21 cellular contexts compared by ENCODE assay signal in the genomic region with DNA sequence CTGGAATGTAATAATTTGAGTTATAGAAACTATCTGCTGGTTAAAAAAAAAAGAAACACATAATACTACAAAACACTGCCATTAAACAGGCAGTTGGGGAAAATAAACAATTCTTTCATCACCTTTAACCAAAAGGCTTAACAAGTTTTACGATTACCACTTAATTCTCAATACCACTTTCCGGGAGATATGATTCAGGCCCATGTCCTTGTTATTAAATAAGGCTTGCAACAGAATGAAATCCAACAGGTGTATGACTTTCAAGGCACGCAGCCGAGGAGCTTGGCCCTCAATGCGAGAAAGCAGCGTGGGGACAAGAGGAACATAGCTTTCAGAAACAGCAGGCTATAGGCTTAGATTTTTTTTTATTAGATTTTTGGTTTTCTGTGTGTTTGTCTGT. TPM values are rescaled to one million over a fixed set of nuclear protein-coding genes. Genes with fewer than 3 reads are reported as not detected.
DNase-seq lines count a peak whose midpoint lies in the region; ATAC-seq, FAIRE-seq and TF ChIP-seq lines count a peak whose summit lies in the region.
"Had no signal": no experiment of that assay in that cellular context is flagged by ENCODE, and none has a peak within 500 bp of the region (broad histone marks: within the 10 kb centered on the region; RNA-seq: fewer than 3 reads in every experiment).

No MANE protein-coding gene starts in this region.

- H3K27me3 ChIP-seq in HepG2 (ENCODE audit: control insufficient read depth in 1 of 2, insufficient read depth in 2 of 2, low read length in 2 of 2) (peaks cover 0 to 2% of the 10 kb centered on the region in 2 experiments; a peak in 1 of 5 replicates), right lobe of liver (no peaks in the 10 kb centered on the region)
- H3K27me3 ChIP-seq: pancreas, uterus had no signal

- TF ChIP-seq RAD21 in HepG2 (CRISPR knock-in tag; IDR thresholded peaks at IDR 0.05): no peak

- TF ChIP-seq EP300 in HepG2 (IDR thresholded peaks at IDR 0.05; ENCODE audit: low read depth in 2 of 2, low read length in 2 of 2) (no peak), HepG2 (CRISPR knock-in tag; IDR thresholded peaks at IDR 0.05; ENCODE audit: borderline replicate concordance) (no peak)

- in situ Hi-C loops in HepG2 (cut with HindIII; ENCODE audit: extremely low pct_ligation_motif_present, low pct_unique_long_range_greater_than_20kb): no loop called here

- no peak for FAIRE-seq in HepG2 (lab: Jason Lieb, UNC)
- FAIRE-seq: pancreas, RCC 7860 had no signal

- no peak for ATAC-seq in HepG2
- ATAC-seq in right lobe of liver: no peak
- ATAC-seq in esophagus mucosa: no peak
- ATAC-seq: pancreas had no signal

- CTCF ChIA-PET in HepG2 (lab: Yijun Ruan, JAX; ENCODE audit: low intra/inter-chr PET ratio, low total read pairs): interaction anchor here (2.7 kb wide), 1 partner anchor 87 kb away, joined by 18 read pairs; no protein-coding TSS in a partner anchor
- CTCF ChIA-PET in RWPE1 (lab: Yijun Ruan, JAX): no interaction called here

- TF ChIP-seq CTCF in HepG2 (CRISPR knock-in tag; IDR thresholded peaks at IDR 0.05): no peak
- TF ChIP-seq CTCF in right lobe of liver (IDR thresholded peaks at IDR 0.05): no peak
- TF ChIP-seq CTCF in RWPE1 (conservative IDR thresholded peaks at IDR 0.05; ENCODE audit: low read depth): no peak
- TF ChIP-seq CTCF in fibroblast of villous mesenchyme (IDR thresholded peaks at IDR 0.05; ENCODE audit: insufficient read depth, low read depth, low read length): no peak

- H3K4me1 ChIP-seq in HepG2 (ENCODE audit: insufficient read depth, low read length) (peaks cover 73% of the 10 kb centered on the region), right lobe of liver (peaks cover 0 to 68% (median 26%) of the 10 kb centered on the region in 4 donors)

- H3K36me3 ChIP-seq in HepG2 (replicated peaks in 1 of 2; ENCODE audit: control insufficient read depth in 1 of 2, insufficient read depth in 2 of 2, low read length in 2 of 2) (peaks cover 0 to 5% of the 10 kb centered on the region in 2 experiments; a peak in 1 of 5 replicates), right lobe of liver (no peaks in the 10 kb centered on the region)
- H3K36me3 ChIP-seq: pancreas, uterus had no signal

- H3K9me3 ChIP-seq in HepG2 (ENCODE audit: low read length) (no peaks in the 10 kb centered on the region), right lobe of liver (no peaks in the 10 kb centered on the region)
- H3K9me3 ChIP-seq: pancreas, uterus had no signal

- TF ChIP-seq POLR2A in HepG2 (IDR thresholded peaks at IDR 0.05; ENCODE audit: insufficient read depth in 1 of 2, low read depth in 2 of 2, low read length in 2 of 2) (no peak), right lobe of liver (IDR thresholded peaks at IDR 0.05) (no peak)

- peaks cover 72% of the 10 kb centered on the region for H3K79me2 ChIP-seq in HepG2 (ENCODE audit: insufficient read depth, low read length)

- H2AFZ ChIP-seq in HepG2 (ENCODE audit: low read length): no peak overlapping the region

- intact Hi-C loops in HepG2 (cut with micrococcal nuclease; ENCODE audit: unreplicated experiment): no loop called here
- intact Hi-C loops in right lobe of liver (cut with DNase I): loop anchor here (5.0 to 10.0 kb wide), 2 partner anchors 82 to 84 kb away; no protein-coding TSS in a partner anchor

- no peak overlapping the region for H3K9ac ChIP-seq in HepG2 (ENCODE audit: insufficient read depth, low read depth, low read length)

- DNase-seq in HepG2 (ENCODE audit: low spot score) (no peak), right lobe of liver (no peak), RWPE1 (ENCODE audit: low spot score) (no peak), fibroblast of villous mesenchyme (ENCODE audit: low read depth) (peak; percentile 55), mucosa of gallbladder (ENCODE audit: low spot score) (no peak), DMS153 treated with DMSO at 0.1 percent for 48 hours (lab: John Stamatoyannopoulos, UW; ENCODE audit: unreplicated experiment) (no peak)
- DNase-seq: activated CD4-positive, alpha-beta T cell treated with anti-CD3 and anti-CD28 coated beads, Interleukin-2, amount 50 U/mL, for 4 hours; DMS53; GF-D8; H9; KG1; kidney glomerular epithelial cell; NCI-H1436 treated with DMSO at 0.1 percent for 48 hours; NCI-H524; NK-92 treated with Interleukin-12 subunit alpha and Interleukin-12 subunit beta, amount 100 ng/mL, for 24 hours; pancreas; uterus had no signal

- H4K20me1 ChIP-seq in HepG2 (ENCODE audit: insufficient read depth, low read length): peaks cover 3% of the 10 kb centered on the region; the same call in 1 of the 2 replicates

- WGBS in HepG2 (ENCODE audit: low lambda C conversion rate): 98% methylated on average over 6 of the region's 6 CpGs
- 80% methylated on average over 6 of the region's 6 CpGs for WGBS in right lobe of liver (ENCODE audit: insufficient coverage, low coverage, low lambda C conversion rate, missing lambda C conversion rate)

- no peak overlapping the region for H3K4me2 ChIP-seq in HepG2 (ENCODE audit: low read depth, low read length)

- H3K4me3 ChIP-seq in HepG2 (replicated peaks in 1 of 3; ENCODE audit: insufficient read depth in 1 of 3, low read depth in 2 of 3, low read length in 3 of 3) (no peak overlapping the region), right lobe of liver (no peak overlapping the region), fibroblast of villous mesenchyme (ENCODE audit: low read depth, low read length) (no peak overlapping the region)
- H3K4me3 ChIP-seq: lung, pancreas, uterus had no signal

- no peak overlapping the region for H3K27ac ChIP-seq in HepG2 (ENCODE audit: extremely low read length, insufficient read depth, low read length)
- H3K27ac ChIP-seq in right lobe of liver: no peak overlapping the region
- H3K27ac ChIP-seq in RWPE1: 0 out of 2 replicates have a peak overlapping the region, but pooled peaks have one; percentile 11
- H3K27ac ChIP-seq: pancreas had no signal

- POLR2A ChIA-PET in HepG2 (lab: Yijun Ruan, JAX) (no interaction called here), RWPE1 (lab: Yijun Ruan, JAX; ENCODE audit: low non-redundant PET) (no interaction called here)

- no TSS peak for BruUV-seq in HepG2 (replicated peaks; lab: Mats Ljungman, UMichigan)

TF ChIP-seq in HepG2, 621 proteins besides CTCF, POLR2A, EP300 and RAD21 (continues in another document):
- TF ChIP-seq CHCHD3 (CRISPR knock-in tag; IDR thresholded peaks at IDR 0.05): no peak

RNA-seq across cellular contexts. Expression of a gene that starts 5.6 kb away (rescaled TPM):
- total RNA-seq in HepG2 (2016; rRNA removed; fragmentation: Illumina TruSeq; extraction: Trizol) (115 and 122 TPM in 2 replicates), right lobe of liver (10 to 100 TPM; 31.4 to 48.5 (median 40.2) TPM), fibroblast of villous mesenchyme (27.7 and 35.8 TPM in 2 replicates), esophagus mucosa (27.8 TPM), mucosa of gallbladder (38.6 TPM)
- 141 and 162 TPM in 2 replicates for total RNA-seq in HepG2 (2016; cell fraction: cytosol; rRNA removed; fragmentation: Illumina TruSeq; extraction: Trizol; ENCODE audit: low read depth)
- 99.8 and 128 TPM in 2 replicates for total RNA-seq in HepG2 (2016; cell fraction: insoluble cytoplasmic fraction; rRNA removed; fragmentation: Illumina TruSeq; extraction: Trizol)
- total RNA-seq in HepG2 (2016; cell fraction: membrane; rRNA removed; fragmentation: Illumina TruSeq; extraction: Trizol): 204 and 226 TPM in 2 replicates
- 42.6 and 50.7 TPM in 2 replicates for total RNA-seq in HepG2 (2016; cell fraction: nucleus; rRNA removed; fragmentation: Illumina TruSeq; extraction: Trizol)
- polyA plus RNA-seq in HepG2 (2011; rRNA removed): 115 and 146 TPM in 2 replicates
- polyA plus RNA-seq in HepG2 (2011; cell fraction: cytosol; rRNA removed): 68.6 and 128 TPM in 2 replicates
- 20.1 and 32.1 TPM in 2 replicates for polyA plus RNA-seq in HepG2 (2011; cell fraction: nucleus; rRNA removed)
- polyA plus RNA-seq in HepG2 (2012): 136 and 145 TPM in 2 replicates
- 197 and 237 TPM in 2 replicates for polyA plus RNA-seq in HepG2 (2016; cell fraction: cytosol; fragmentation: Illumina TruSeq; extraction: Trizol; ENCODE audit: low read depth)
- 161 and 168 TPM in 2 replicates for polyA plus RNA-seq in HepG2 (2016; cell fraction: insoluble cytoplasmic fraction; fragmentation: Illumina TruSeq; extraction: Trizol; ENCODE audit: low read depth)
- 243 and 290 TPM in 2 replicates for polyA plus RNA-seq in HepG2 (2016; cell fraction: membrane; fragmentation: Illumina TruSeq; extraction: Trizol; ENCODE audit: low read depth)
- polyA plus RNA-seq in HepG2 (2016; cell fraction: nucleus; fragmentation: Illumina TruSeq; extraction: Trizol; ENCODE audit: insufficient read depth, low read depth): 104 and 106 TPM in 2 replicates
- 17.9 and 35.5 TPM in 2 replicates for polyA minus RNA-seq in HepG2 (2011; rRNA and poly(A)+ RNA removed; ENCODE audit: low replicate concordance)
- 42.3 and 45.6 TPM in 2 replicates for polyA minus RNA-seq in HepG2 (2011; cell fraction: cytosol; rRNA and poly(A)+ RNA removed)
- polyA minus RNA-seq in HepG2 (2011; cell fraction: nucleus; rRNA and poly(A)+ RNA removed): 15.8 and 23.1 TPM in 2 replicates

RNA-seq across cellular contexts. Expression of a gene that starts 12.8 kb away (rescaled TPM):
- 7.8 and 9.0 TPM in 2 replicates for total RNA-seq in HepG2 (2016; rRNA removed; fragmentation: Illumina TruSeq; extraction: Trizol)
- 2.1 and 2.5 TPM in 2 replicates for total RNA-seq in HepG2 (2016; cell fraction: cytosol; rRNA removed; fragmentation: Illumina TruSeq; extraction: Trizol; ENCODE audit: low read depth)
- total RNA-seq in HepG2 (2016; cell fraction: insoluble cytoplasmic fraction; rRNA removed; fragmentation: Illumina TruSeq; extraction: Trizol): 6.6 and 8.6 TPM in 2 replicates
- total RNA-seq in HepG2 (2016; cell fraction: membrane; rRNA removed; fragmentation: Illumina TruSeq; extraction: Trizol): 2.8 and 3.5 TPM in 2 replicates
- total RNA-seq in HepG2 (2016; cell fraction: nucleus; rRNA removed; fragmentation: Illumina TruSeq; extraction: Trizol): 14.8 and 16.4 TPM in 2 replicates
- 8.0 and 9.3 TPM in 2 replicates for polyA plus RNA-seq in HepG2 (2011; rRNA removed)
- polyA plus RNA-seq in HepG2 (2011; cell fraction: cytosol; rRNA removed): 3.1 and 3.2 TPM in 2 replicates
- polyA plus RNA-seq in HepG2 (2011; cell fraction: nucleus; rRNA removed): 32.7 and 44.3 TPM in 2 replicates
- polyA plus RNA-seq in HepG2 (2012): 3.7 and 4.9 TPM in 2 replicates
- 0.24 and 0.25 TPM in 2 replicates for polyA plus RNA-seq in HepG2 (2016; cell fraction: cytosol; fragmentation: Illumina TruSeq; extraction: Trizol; ENCODE audit: low read depth)
- polyA plus RNA-seq in HepG2 (2016; cell fraction: insoluble cytoplasmic fraction; fragmentation: Illumina TruSeq; extraction: Trizol; ENCODE audit: low read depth): 2.0 and 2.7 TPM in 2 replicates
- polyA plus RNA-seq in HepG2 (2016; cell fraction: membrane; fragmentation: Illumina TruSeq; extraction: Trizol; ENCODE audit: low read depth): 0.50 and 0.55 TPM in 2 replicates
- polyA plus RNA-seq in HepG2 (2016; cell fraction: nucleus; fragmentation: Illumina TruSeq; extraction: Trizol; ENCODE audit: insufficient read depth, low read depth): 10.7 and 10.9 TPM in 2 replicates
- polyA minus RNA-seq in HepG2 (2011; rRNA and poly(A)+ RNA removed; ENCODE audit: low replicate concordance): 0.72 and 21.2 TPM in 2 replicates
- 6.8 and 8.6 TPM in 2 replicates for polyA minus RNA-seq in HepG2 (2011; cell fraction: cytosol; rRNA and poly(A)+ RNA removed)
- 43.0 and 46.7 TPM in 2 replicates for polyA minus RNA-seq in HepG2 (2011; cell fraction: nucleus; rRNA and poly(A)+ RNA removed)
- 10 to 100 TPM in 1 of 6 experiments, 1 to 10 TPM in 5; 3.7 to 11.6 (median 5.0) TPM for total RNA-seq in right lobe of liver
- 6.5 and 10.0 TPM in 2 replicates for total RNA-seq in fibroblast of villous mesenchyme
- 1.9 TPM for total RNA-seq in esophagus mucosa
- 9.5 TPM for total RNA-seq in mucosa of gallbladder
- total RNA-seq: HT-29 had no signal
